ENCODE assay signal across 22 cellular contexts in genomic region chr3:155347901-155348300, GRCh38. TPM values are rescaled to one million over a fixed set of nuclear protein-coding genes. Genes with fewer than 3 reads are reported as not detected.
DNase-seq lines count a peak whose midpoint lies in the region; ATAC-seq and TF ChIP-seq lines count a peak whose summit lies in the region.
"Had no signal": no experiment of that assay in that cellular context is flagged by ENCODE, and none has a peak within 500 bp of the region (broad histone marks: within the 10 kb centered on the region; RNA-seq: fewer than 3 reads in every experiment).

No MANE protein-coding gene starts in this region.

- no peaks in the 10 kb centered on the region for H3K36me3 Mint-ChIP-seq in activated naive CD8-positive, alpha-beta T cell treated with anti-CD3 and anti-CD28 coated beads, Interleukin-2, amount 50 U/mL, for 24 hours (ENCODE audit: low read depth)
- no peaks in the 10 kb centered on the region for H3K36me3 Mint-ChIP-seq in activated naive CD8-positive, alpha-beta T cell treated with anti-CD3 and anti-CD28 coated beads for 36 hours
- H3K36me3 Mint-ChIP-seq in naive thymus-derived CD4-positive, alpha-beta T cell = no peaks in the 10 kb centered on the region
- no peaks in the 10 kb centered on the region for H3K36me3 Mint-ChIP-seq in stimulated activated memory B cell treated with anti-CD40 and anti-IgM and Interleukin-4, amounts not matched to agents 10 μg/mL and 1 μg/mL and 100 μg/mL, for 72 hours
- H3K36me3 Mint-ChIP-seq: CD14-positive monocyte; CD4-positive, alpha-beta memory T cell had no signal

- no peak overlapping the region for H3K27ac Mint-ChIP-seq in activated naive CD8-positive, alpha-beta T cell treated with anti-CD3 and anti-CD28 coated beads, Interleukin-2, amount 50 U/mL, for 24 hours
- H3K27ac Mint-ChIP-seq in activated naive CD8-positive, alpha-beta T cell treated with anti-CD3 and anti-CD28 coated beads for 36 hours = no peak overlapping the region
- no peak overlapping the region for H3K27ac Mint-ChIP-seq in naive thymus-derived CD4-positive, alpha-beta T cell
- H3K27ac Mint-ChIP-seq in stimulated activated memory B cell treated with anti-CD40 and anti-IgM and Interleukin-4, amounts not matched to agents 10 μg/mL and 1 μg/mL and 100 μg/mL, for 72 hours = no peak overlapping the region
- H3K27ac Mint-ChIP-seq: CD14-positive monocyte had no signal

- TF ChIP-seq CTCF in GM10248 (IDR thresholded peaks at IDR 0.05; ENCODE audit: control extremely low read depth, extremely low read depth, low read depth, missing control alignments) = no peak

- H3K4me3 ChIP-seq in naive thymus-derived CD4-positive, alpha-beta T cell (ENCODE audit: low read length) = no peak overlapping the region
- H3K4me3 ChIP-seq: A549, GM23248, HAP-1 had no signal

- H3K27me3 Mint-ChIP-seq in activated naive CD8-positive, alpha-beta T cell treated with anti-CD3 and anti-CD28 coated beads, Interleukin-2, amount 50 U/mL, for 24 hours = no peaks in the 10 kb centered on the region
- no peaks in the 10 kb centered on the region for H3K27me3 Mint-ChIP-seq in activated naive CD8-positive, alpha-beta T cell treated with anti-CD3 and anti-CD28 coated beads for 36 hours
- peaks cover 0 to 7% (median 0%) of the 10 kb centered on the region in 5 donors for H3K27me3 Mint-ChIP-seq in naive thymus-derived CD4-positive, alpha-beta T cell
- no peaks in the 10 kb centered on the region for H3K27me3 Mint-ChIP-seq in stimulated activated memory B cell treated with anti-CD40 and anti-IgM and Interleukin-4, amounts not matched to agents 10 μg/mL and 1 μg/mL and 100 μg/mL, for 72 hours

- H3K4me3 Mint-ChIP-seq in activated naive CD8-positive, alpha-beta T cell treated with anti-CD3 and anti-CD28 coated beads, Interleukin-2, amount 50 U/mL, for 24 hours = no peak overlapping the region
- no peak overlapping the region for H3K4me3 Mint-ChIP-seq in activated naive CD8-positive, alpha-beta T cell treated with anti-CD3 and anti-CD28 coated beads for 36 hours
- H3K4me3 Mint-ChIP-seq in naive thymus-derived CD4-positive, alpha-beta T cell = no peak overlapping the region
- no peak overlapping the region for H3K4me3 Mint-ChIP-seq in stimulated activated memory B cell treated with anti-CD40 and anti-IgM and Interleukin-4, amounts not matched to agents 10 μg/mL and 1 μg/mL and 100 μg/mL, for 72 hours
- H3K4me3 Mint-ChIP-seq: CD14-positive monocyte; CD4-positive, alpha-beta memory T cell had no signal

- POLR2A ChIA-PET in naive thymus-derived CD4-positive, alpha-beta T cell (lab: Charles Lee) = no interaction called here
- POLR2A ChIA-PET in GM10248 (lab: Yijun Ruan, JAX) = no interaction called here

- H3K4me1 Mint-ChIP-seq in activated naive CD8-positive, alpha-beta T cell treated with anti-CD3 and anti-CD28 coated beads, Interleukin-2, amount 50 U/mL, for 24 hours = no peaks in the 10 kb centered on the region
- H3K4me1 Mint-ChIP-seq in activated naive CD8-positive, alpha-beta T cell treated with anti-CD3 and anti-CD28 coated beads for 36 hours = peaks cover 2% of the 10 kb centered on the region
- no peaks in the 10 kb centered on the region for H3K4me1 Mint-ChIP-seq in naive thymus-derived CD4-positive, alpha-beta T cell
- H3K4me1 Mint-ChIP-seq in stimulated activated memory B cell treated with anti-CD40 and anti-IgM and Interleukin-4, amounts not matched to agents 10 μg/mL and 1 μg/mL and 100 μg/mL, for 72 hours = no peaks in the 10 kb centered on the region
- H3K4me1 Mint-ChIP-seq: CD14-positive monocyte; CD4-positive, alpha-beta memory T cell had no signal

- peak; percentile 10 for ATAC-seq in activated naive CD8-positive, alpha-beta T cell treated with anti-CD3 and anti-CD28 coated beads, Interleukin-2, amount 50 U/mL, for 24 hours
- peak; percentile 27 for ATAC-seq in naive thymus-derived CD4-positive, alpha-beta T cell
- peak; percentile 62 for ATAC-seq in stimulated activated memory B cell treated with anti-CD40 and anti-IgM and Interleukin-4, amounts not matched to agents 10 μg/mL and 1 μg/mL and 100 μg/mL, for 72 hours
- ATAC-seq in GM21526 (IDR thresholded peaks at IDR 0.05; ENCODE audit: low FRiP score, unreplicated experiment) = no peak
- ATAC-seq: A549 had no signal

- no peaks in the 10 kb centered on the region for H3K9me3 Mint-ChIP-seq in activated naive CD8-positive, alpha-beta T cell treated with anti-CD3 and anti-CD28 coated beads, Interleukin-2, amount 50 U/mL, for 24 hours
- no peaks in the 10 kb centered on the region for H3K9me3 Mint-ChIP-seq in activated naive CD8-positive, alpha-beta T cell treated with anti-CD3 and anti-CD28 coated beads for 36 hours
- no peaks in the 10 kb centered on the region for H3K9me3 Mint-ChIP-seq in naive thymus-derived CD4-positive, alpha-beta T cell
- H3K9me3 Mint-ChIP-seq in stimulated activated memory B cell treated with anti-CD40 and anti-IgM and Interleukin-4, amounts not matched to agents 10 μg/mL and 1 μg/mL and 100 μg/mL, for 72 hours = no peaks in the 10 kb centered on the region

- CTCF ChIA-PET in naive thymus-derived CD4-positive, alpha-beta T cell (lab: Charles Lee) = no interaction called here
- CTCF ChIA-PET in GM10248 (lab: Yijun Ruan, JAX) = interaction anchor here (1.0 kb wide), 1 partner anchor 12 kb away, joined by 3 read pairs; no protein-coding TSS in a partner anchor

- H3K27me3 ChIP-seq in naive thymus-derived CD4-positive, alpha-beta T cell (ENCODE audit: control insufficient read depth in 2 of 2, insufficient read depth in 2 of 2, low read length in 2 of 2) = no peaks in the 10 kb centered on the region

- H3K27ac ChIP-seq in naive thymus-derived CD4-positive, alpha-beta T cell (ENCODE audit: low read depth, low read length) = no peak overlapping the region
- H3K27ac ChIP-seq in substantia nigra (ENCODE audit: low read depth, low read length, poor library complexity, severe bottlenecking) = no peak overlapping the region
- H3K27ac ChIP-seq: 22Rv1, A549, GM23248, HL-60 had no signal

- intact Hi-C loops in naive thymus-derived CD4-positive, alpha-beta T cell (cut with micrococcal nuclease) = no loop called here

- H3K4me1 ChIP-seq in naive thymus-derived CD4-positive, alpha-beta T cell (ENCODE audit: control insufficient read depth in 2 of 2, insufficient read depth in 2 of 2, low read length in 2 of 2) = no peaks in the 10 kb centered on the region
- H3K4me1 ChIP-seq: A549 had no signal

- H3K9me3 ChIP-seq in naive thymus-derived CD4-positive, alpha-beta T cell (ENCODE audit: control insufficient read depth in 2 of 3, low read length in 3 of 3) = no peaks in the 10 kb centered on the region
- H3K9me3 ChIP-seq: A549, HAP-1 had no signal

- no peaks in the 10 kb centered on the region for H3K36me3 ChIP-seq in naive thymus-derived CD4-positive, alpha-beta T cell (ENCODE audit: control insufficient read depth in 2 of 3, insufficient read depth in 3 of 3, low read length in 3 of 3)
- H3K36me3 ChIP-seq: HAP-1 had no signal

- DNase-seq in activated naive CD8-positive, alpha-beta T cell treated with anti-CD3 and anti-CD28 coated beads, Interleukin-2, amount 50 U/mL, for 24 hours = no peak
- DNase-seq in activated naive CD8-positive, alpha-beta T cell treated with anti-CD3 and anti-CD28 coated beads for 36 hours = no peak
- DNase-seq in naive thymus-derived CD4-positive, alpha-beta T cell = no peak
- no peak for DNase-seq in GM10248 (ENCODE audit: extremely low spot score)
- DNase-seq in substantia nigra (lab: John Stamatoyannopoulos, UW) = no peak
- DNase-seq: AML-193; Calu3; CD4-positive, alpha-beta memory T cell; DMS79 treated with DMSO at 0.1 percent for 48 hours; EL; GM23248 had no signal

RNA-seq across cellular contexts. Expression of gene STRIT1, which starts 54.4 kb away (rescaled TPM):
- not detected for total RNA-seq in activated naive CD8-positive, alpha-beta T cell treated with anti-CD3 and anti-CD28 coated beads for 36 hours
- not detected for total RNA-seq in naive thymus-derived CD4-positive, alpha-beta T cell
- polyA plus RNA-seq in naive thymus-derived CD4-positive, alpha-beta T cell = not detected
- total RNA-seq: Calu3; CD4-positive, alpha-beta memory T cell; G401; GM23248; H4; HT1080 had no signal
- polyA plus RNA-seq: A549; BJ; CD14-positive monocyte; CD4-positive, alpha-beta memory T cell; GM23248 had no signal
